ENCODE assay signal across 12 cellular contexts in genomic region chr2:16774980-16775963, GRCh38.
DNase-seq lines count a peak whose midpoint lies in the region; ATAC-seq and TF ChIP-seq lines count a peak whose summit lies in the region.
"Had no signal": no experiment of that assay in that cellular context is flagged by ENCODE, and none has a peak within 500 bp of the region (broad histone marks: within the 10 kb centered on the region; RNA-seq: fewer than 3 reads in every experiment).

No MANE protein-coding gene starts in this region.

- TF ChIP-seq CTCF in endodermal cell (conservative IDR thresholded peaks at IDR 0.05) = peak; percentile 81

- no peak overlapping the region for H3K4me3 Mint-ChIP-seq in endodermal cell
- H3K4me3 Mint-ChIP-seq: activated naive CD4-positive, alpha-beta T cell treated with anti-CD3 and anti-CD28 coated beads for 36 hours; IgD-negative memory B cell; T-helper 1 cell treated with Interleukin-12 subunit alpha and Interleukin-12 subunit beta and Interleukin-4 antibody, amounts not matched to agents 30 μg/mL and 1 μg/mL, for 36 hours had no signal

- no peaks in the 10 kb centered on the region for H3K36me3 Mint-ChIP-seq in endodermal cell (ENCODE audit: low read depth)
- H3K36me3 Mint-ChIP-seq: IgD-negative memory B cell had no signal

- no peak overlapping the region for H3K27ac ChIP-seq in endodermal cell (ENCODE audit: low read depth, low read length)
- H3K27ac ChIP-seq in Karpas-422 (ENCODE audit: low read length) = no peak overlapping the region
- H3K27ac ChIP-seq: esophagus squamous epithelium had no signal

- no peak overlapping the region for H2AFZ ChIP-seq in Karpas-422 (ENCODE audit: low read length)

- H3K4me2 ChIP-seq in Karpas-422 (ENCODE audit: low read depth, low read length, poor library complexity, severe bottlenecking) = no peak overlapping the region

- H4K20me1 ChIP-seq in Karpas-422 (ENCODE audit: insufficient read depth, low read depth, low read length) = no peaks in the 10 kb centered on the region

- H3K27me3 ChIP-seq in endodermal cell (ENCODE audit: control insufficient read depth, insufficient read depth, low read length, poor library complexity, severe bottlenecking) = no peaks in the 10 kb centered on the region
- no peaks in the 10 kb centered on the region for H3K27me3 ChIP-seq in Karpas-422 (ENCODE audit: low read length)

- no peak overlapping the region for H3K27ac Mint-ChIP-seq in endodermal cell
- H3K27ac Mint-ChIP-seq: activated naive CD4-positive, alpha-beta T cell treated with anti-CD3 and anti-CD28 coated beads for 36 hours; IgD-negative memory B cell; T-helper 1 cell treated with Interleukin-12 subunit alpha and Interleukin-12 subunit beta and Interleukin-4 antibody, amounts not matched to agents 30 μg/mL and 1 μg/mL, for 36 hours had no signal

- no peaks in the 10 kb centered on the region for H3K27me3 Mint-ChIP-seq in endodermal cell (ENCODE audit: insufficient read depth)

- H3K36me3 ChIP-seq in endodermal cell (ENCODE audit: control insufficient read depth, insufficient read depth, low read length) (no peaks in the 10 kb centered on the region), Karpas-422 (ENCODE audit: insufficient read depth, low read length) (no peaks in the 10 kb centered on the region)
- H3K36me3 ChIP-seq: esophagus squamous epithelium had no signal

- ATAC-seq in GM21515 (IDR thresholded peaks at IDR 0.05; ENCODE audit: unreplicated experiment) = no peak

- H3K9me3 ChIP-seq in endodermal cell (ENCODE audit: control insufficient read depth, low read length) (peaks cover 12% of the 10 kb centered on the region), Karpas-422 (ENCODE audit: low read length) (no peaks in the 10 kb centered on the region)
- H3K9me3 ChIP-seq: esophagus squamous epithelium had no signal

- H3K4me3 ChIP-seq in endodermal cell (ENCODE audit: low read length) (no peak overlapping the region), Karpas-422 (ENCODE audit: low read length) (no peak overlapping the region)
- H3K4me3 ChIP-seq: esophagus squamous epithelium had no signal

- no peaks in the 10 kb centered on the region for H3K79me2 ChIP-seq in Karpas-422 (ENCODE audit: low read length)

- peaks cover 12% of the 10 kb centered on the region for H3K4me1 Mint-ChIP-seq in endodermal cell

- 82 to 91% methylated on average over 9 to 17 of the region's 17 CpGs for WGBS in endodermal cell (ENCODE audit: insufficient coverage in 1 of 2, insufficient read length in 1 of 2), 2 experiments

- H3K9me2 ChIP-seq in Karpas-422 (replicated peaks; ENCODE audit: insufficient read depth, low read length) = no peaks in the 10 kb centered on the region

- H3K9me3 Mint-ChIP-seq in endodermal cell = peaks cover 13% of the 10 kb centered on the region
- H3K9me3 Mint-ChIP-seq: activated naive CD4-positive, alpha-beta T cell treated with anti-CD3 and anti-CD28 coated beads for 36 hours; T-helper 1 cell treated with Interleukin-12 subunit alpha and Interleukin-12 subunit beta and Interleukin-4 antibody, amounts not matched to agents 30 μg/mL and 1 μg/mL, for 36 hours had no signal

- DNase-seq in NCI-H1436 (lab: John Stamatoyannopoulos, UW) (peak; percentile 43), NCI-H1436 treated with DMSO at 0.1 percent for 48 hours (lab: John Stamatoyannopoulos, UW) (no peak), RPMI7951 (ENCODE audit: low read depth) (peak; percentile 21), endodermal cell (peak; percentile 80), retina (peak; percentile 48), Karpas-422 (no peak)
- DNase-seq in stimulated activated CD8-positive, alpha-beta memory T cell treated with anti-CD3 and anti-CD28 coated beads, Interleukin-4, amount 100 ng/mL, for 48 hours = no peak
- DNase-seq: activated naive CD4-positive, alpha-beta T cell treated with anti-CD3 and anti-CD28 coated beads for 36 hours; esophagus squamous epithelium had no signal

- H3K4me1 ChIP-seq in endodermal cell (ENCODE audit: control insufficient read depth, insufficient read depth, low read length) = no peaks in the 10 kb centered on the region
- H3K4me1 ChIP-seq in Karpas-422 (ENCODE audit: low read length) = no peaks in the 10 kb centered on the region
- H3K4me1 ChIP-seq: esophagus squamous epithelium had no signal

- H3K9ac ChIP-seq in endodermal cell (ENCODE audit: extremely low read depth, low read length, poor library complexity, severe bottlenecking) (no peak overlapping the region), Karpas-422 (ENCODE audit: low read length) (no peak overlapping the region)

Comparison
In these comparisons a context has a peak if more than half of its experiments do, and no peak if none do; other contexts are left out.
1. DNase-seq: peak in NCI-H1436 (single experiment), RPMI7951 (single experiment), endodermal cell (single experiment) and retina (single experiment); none in NCI-H1436 treated with DMSO at 0.1 percent for 48 hours (single experiment), Karpas-422 (single experiment) and stimulated activated CD8-positive, alpha-beta memory T cell treated with anti-CD3 and anti-CD28 coated beads, Interleukin-4, amount 100 ng/mL, for 48 hours (single experiment).